8 cellular contexts compared by ENCODE assay signal in genomic region chr4:1721003-1721665, GRCh38. TPM values are rescaled to one million over a fixed set of nuclear protein-coding genes. Genes with fewer than 3 reads are reported as not detected.
DNase-seq lines count a peak whose midpoint lies in the region; ATAC-seq and TF ChIP-seq lines count a peak whose summit lies in the region.

TSS of gene TACC3 (plus strand) at chr4:1721521. CDS start at chr4:1723422, 1,901 bp downstream.
TSS of gene TMEM129 (minus strand) at chr4:1721323. CDS start at chr4:1720837, 486 bp downstream.

- no peaks in the 10 kb centered on the region for H3K27me3 ChIP-seq in spleen (replicated peaks in 1 of 7)

- peaks cover 34 to 49% of the 10 kb centered on the region in 2 donors for H3K4me1 Mint-ChIP-seq in immature natural killer cell

- H3K36me3 ChIP-seq in spleen: peaks cover 0 to 54% (median 17%) of the 10 kb centered on the region in 6 donors

- peak in 2 of 3 donors; percentile 57 to 59 for TF ChIP-seq POLR2A in spleen (IDR thresholded peaks at IDR 0.05)

- WGBS in spleen, 5 donors: 0 to 1% (median 0%) methylated on average over 42 to 83 of the region's 83 CpGs; no CpG with 5 or more reads in 1 of the 5 donors

- peaks cover 0 to 2% (median 0%) of the 10 kb centered on the region in 6 donors for H3K9me3 Mint-ChIP-seq in immature natural killer cell

- H3K4me3 Mint-ChIP-seq in immature natural killer cell: peak within 1 kb of the TSS; percentile 82 to 89 (median 84)

- H3K27ac ChIP-seq in caudate nucleus (ENCODE audit: low read depth, low read length) (peak within 1 kb of the TSS; percentile 82), spleen (peak within 1 kb of the TSS; percentile 91 to 100 (median 95))

- intact Hi-C loops in spleen (cut with DNase I; ENCODE audit: low total_unique reads): no loop called here

- peaks cover 4 to 7% (median 6%) of the 10 kb centered on the region in 3 donors for H3K27me3 Mint-ChIP-seq in immature natural killer cell (ENCODE audit: low read depth in 3 of 3)

- H3K36me3 Mint-ChIP-seq in immature natural killer cell: peaks cover 0 to 1% (median 0%) of the 10 kb centered on the region in 3 donors

- peaks cover 31 to 93% (median 87%) of the 10 kb centered on the region in 6 donors for H3K4me1 ChIP-seq in spleen

- H3K4me3 ChIP-seq in AG10803 (ENCODE audit: low read length) (peak within 1 kb of the TSS; percentile 69), spleen (peak within 1 kb of the TSS; percentile 54 to 94 (median 66))

- H3K27ac Mint-ChIP-seq in immature natural killer cell: peak within 1 kb of the TSS; percentile 83 to 94 (median 92)

- ATAC-seq in GM19035 (IDR thresholded peaks at IDR 0.05; ENCODE audit: unreplicated experiment) (peak; percentile 79), HG03342 (IDR thresholded peaks at IDR 0.05; ENCODE audit: unreplicated experiment) (peak; percentile 71)

- TF ChIP-seq CTCF in AG10803 (conservative IDR thresholded peaks at IDR 0.05; ENCODE audit: low read length) (no peak), spleen (IDR thresholded peaks at IDR 0.05 in 8 of 11, conservative IDR thresholded peaks at IDR 0.05 in 3 of 11) (peak in 3 of 11 experiments; percentile 9 to 37 (median 25))

- DNase-seq in AG10803 (ENCODE audit: low read depth) (peak; percentile 89), NCI-H345 treated with DMSO at 0.1 percent for 48 hours (lab: John Stamatoyannopoulos, UW; ENCODE audit: unreplicated experiment) (peak; percentile 78), caudate nucleus (lab: John Stamatoyannopoulos, UW) (peak; percentile 38 to 98 (median 93)), immature natural killer cell (peak; percentile 92 to 93 (median 93)), spleen (peak; percentile 99)
- DNase-seq in activated CD4-positive, CD25-positive, alpha-beta regulatory T cell (lab: John Stamatoyannopoulos, UW): peak; percentile 87 to 96 (median 94)

- H3K9me3 ChIP-seq in spleen: no peaks in the 10 kb centered on the region

RNA-seq across cellular contexts. Expression of gene TACC3, which starts in this region (rescaled TPM):
- 10 to 100 TPM in 1 of 3 donors, 1 to 10 TPM in 2; 5.0 to 11.9 (median 7.3) TPM for polyA plus RNA-seq in immature natural killer cell
- total RNA-seq in spleen: 10 to 100 TPM; 33.3 to 84.4 (median 56.5) TPM
- 10 to 100 TPM; 49.7 to 56.6 (median 50.3) TPM for polyA plus RNA-seq in spleen

RNA-seq across cellular contexts. Expression of gene TMEM129, which starts in this region (rescaled TPM):
- polyA plus RNA-seq in immature natural killer cell (10 to 100 TPM; 25.5 to 37.9 (median 37.3) TPM), spleen (10 to 100 TPM; 17.2 to 32.7 (median 21.9) TPM)
- 10 to 100 TPM; 24.2 to 51.0 (median 34.7) TPM for total RNA-seq in spleen

Comparison
In these comparisons a context has a peak if more than half of its experiments do, and no peak if none do; other contexts are left out.
1. Peak in every context shown above with its lines: DNase-seq, ATAC-seq, H3K4me3 ChIP-seq and H3K27ac ChIP-seq.